Comparison of ENCODE assay signal across 17 cellular contexts in the genomic region with DNA sequence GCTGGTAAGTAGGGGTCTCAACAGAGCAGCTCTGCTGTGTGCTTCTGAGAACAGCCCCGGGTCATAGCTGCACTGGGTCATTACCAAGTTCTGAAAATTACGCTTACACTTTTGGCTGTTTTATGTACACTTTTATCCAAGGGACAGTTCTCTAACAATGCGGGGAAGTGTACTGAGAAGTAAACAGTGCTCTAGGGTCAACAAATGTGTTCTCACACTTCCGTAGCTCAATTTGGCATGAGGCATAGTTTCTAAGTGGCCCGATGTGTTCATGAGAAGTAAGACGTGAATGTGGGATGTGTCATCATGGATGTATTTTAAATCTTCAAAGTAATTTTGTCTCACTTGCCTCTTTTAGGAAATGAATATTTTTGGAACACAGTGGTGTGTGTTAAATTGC.
"Had no signal": no experiment of that assay in that cellular context is flagged by ENCODE, and none has a peak within 500 bp of the region (broad histone marks: within the 10 kb centered on the region; RNA-seq: fewer than 3 reads in every experiment).

No MANE protein-coding gene starts in this region.

- H3K27ac ChIP-seq: cardiac muscle cell, colonic mucosa, epithelial cell of prostate, gastroesophageal sphincter, psoas muscle had no signal

- FAIRE-seq: keratinocyte, urothelium cell line had no signal

- H3K9me3 ChIP-seq: colonic mucosa, gastroesophageal sphincter, psoas muscle had no signal

- H3K27me3 ChIP-seq: cardiac muscle cell, colonic mucosa, gastroesophageal sphincter had no signal

- ATAC-seq: activated CD8-positive, alpha-beta memory T cell treated with anti-CD3 and anti-CD28 coated beads, Interleukin-2, amount 10 ng/mL, durations not matched to agents 7 days and 5 days; gastroesophageal sphincter; psoas muscle; sciatic nerve; stimulated activated naive CD8-positive, alpha-beta T cell treated with anti-CD3 and anti-CD28 coated beads, Interleukin-15, amount 100 ng/mL, for 72 hours had no signal

- H3K4me1 ChIP-seq: colonic mucosa, gastroesophageal sphincter, psoas muscle had no signal

- H3K36me3 ChIP-seq: cardiac muscle cell, colonic mucosa, gastroesophageal sphincter had no signal

- H3K4me3 ChIP-seq: cardiac muscle cell, colonic mucosa, gastroesophageal sphincter, psoas muscle had no signal

- DNase-seq: activated CD4-positive, alpha-beta memory T cell treated with anti-CD3 and anti-CD28 coated beads for 36 hours; activated CD8-positive, alpha-beta memory T cell treated with anti-CD3 and anti-CD28 coated beads, Interleukin-2, amount 10 ng/mL, durations not matched to agents 7 days and 5 days; activated naive CD4-positive, alpha-beta T cell treated with anti-CD3 and anti-CD28 coated beads, Interleukin-2, amount 10 ng/mL, durations not matched to agents 7 days and 5 days; activated T-cell treated with anti-CD3 and anti-CD28 coated beads, Interleukin-2, amount 50 U/mL, for 1 hour; colonic mucosa; effector memory CD4-positive, alpha-beta T cell; midbrain; psoas muscle; stimulated activated CD4-positive, alpha-beta T cell treated with anti-CD3 and anti-CD28 coated beads, Interleukin-1b, Interleukin-23, amount 100 ng/mL, for 48 hours; stimulated activated naive CD8-positive, alpha-beta T cell treated with anti-CD3 and anti-CD28 coated beads, Interleukin-15, amount 100 ng/mL, for 72 hours; T-helper 9 cell had no signal
